18 cellular contexts compared by ENCODE assay signal in genomic region chr15:75430259-75430658, GRCh38. TPM values are rescaled to one million over a fixed set of nuclear protein-coding genes. Genes with fewer than 3 reads are reported as not detected.
DNase-seq lines count a peak whose midpoint lies in the region; ATAC-seq, FAIRE-seq and TF ChIP-seq lines count a peak whose summit lies in the region.
"Had no signal": no experiment of that assay in that cellular context is flagged by ENCODE, and none has a peak within 500 bp of the region (broad histone marks: within the 10 kb centered on the region; RNA-seq: fewer than 3 reads in every experiment).

No MANE protein-coding gene starts in this region.

- no peak overlapping the region for H3K4me3 Mint-ChIP-seq in activated CD4-positive, alpha-beta memory T cell treated with anti-CD3 and anti-CD28 coated beads for 36 hours
- H3K4me3 Mint-ChIP-seq in activated CD4-positive, alpha-beta memory T cell treated with anti-CD3 and anti-CD28 coated beads, Interleukin-2, amount 10 ng/mL, durations not matched to agents 7 days and 5 days: no peak overlapping the region
- H3K4me3 Mint-ChIP-seq in progenitor cell of endocrine pancreas (ENCODE audit: low read depth) (no peak overlapping the region), WTC11 (no peak overlapping the region)
- H3K4me3 Mint-ChIP-seq: CD14-positive monocyte; CD8-positive, alpha-beta T cell had no signal

- TF ChIP-seq CTCF in kidney (IDR thresholded peaks at IDR 0.05; ENCODE audit: borderline replicate concordance, extremely low read depth, insufficient read depth) (no peak), progenitor cell of endocrine pancreas (IDR thresholded peaks at IDR 0.05; ENCODE audit: unreplicated experiment) (no peak), WTC11 (IDR thresholded peaks at IDR 0.05) (no peak)

- no peak overlapping the region for H3K4me3 ChIP-seq in kidney (ENCODE audit: low read length in 2 of 2)
- H3K4me3 ChIP-seq: BLaER1, GM12878 had no signal

- CTCF ChIA-PET in activated CD4-positive, alpha-beta memory T cell treated with anti-CD3 and anti-CD28 coated beads for 36 hours (lab: Charles Lee): no interaction called here
- CTCF ChIA-PET in activated CD4-positive, alpha-beta memory T cell treated with anti-CD3 and anti-CD28 coated beads, Interleukin-2, amount 10 ng/mL, durations not matched to agents 7 days and 5 days (lab: Charles Lee): no interaction called here
- CTCF ChIA-PET in WTC11 (lab: Charles Lee): no interaction called here

- no peak overlapping the region for H3K9ac ChIP-seq in kidney (ENCODE audit: low read length in 2 of 2)
- H3K9ac ChIP-seq: BLaER1 had no signal

- peaks cover 5 to 13% of the 10 kb centered on the region in 2 donors for H3K36me3 ChIP-seq in kidney (ENCODE audit: control insufficient read depth in 1 of 2, insufficient read depth in 2 of 2, low read length in 2 of 2)

- peaks cover 16% of the 10 kb centered on the region for H3K36me3 Mint-ChIP-seq in activated CD4-positive, alpha-beta memory T cell treated with anti-CD3 and anti-CD28 coated beads for 36 hours
- peaks cover 47% of the 10 kb centered on the region for H3K36me3 Mint-ChIP-seq in activated CD4-positive, alpha-beta memory T cell treated with anti-CD3 and anti-CD28 coated beads, Interleukin-2, amount 10 ng/mL, durations not matched to agents 7 days and 5 days (ENCODE audit: low read depth)
- peaks cover 14% of the 10 kb centered on the region for H3K36me3 Mint-ChIP-seq in progenitor cell of endocrine pancreas (ENCODE audit: insufficient read depth)
- peaks cover 37% of the 10 kb centered on the region for H3K36me3 Mint-ChIP-seq in WTC11

- H3K27ac ChIP-seq in kidney (ENCODE audit: low read depth in 2 of 2, low read length in 2 of 2): no peak overlapping the region
- H3K27ac ChIP-seq: BLaER1 had no signal

- no peak for DNase-seq in activated CD4-positive, alpha-beta memory T cell treated with anti-CD3 and anti-CD28 coated beads for 36 hours
- no peak for DNase-seq in activated CD4-positive, alpha-beta memory T cell treated with anti-CD3 and anti-CD28 coated beads, Interleukin-2, amount 10 ng/mL, durations not matched to agents 7 days and 5 days
- peak; percentile 26 for DNase-seq in kidney
- DNase-seq in progenitor cell of endocrine pancreas (ENCODE audit: low spot score, unreplicated experiment): no peak
- no peak for DNase-seq in WTC11 (ENCODE audit: low spot score)
- DNase-seq: 8988T; Calu3; CD8-positive, alpha-beta T cell; DMS79 treated with DMSO at 0.1 percent for 48 hours; GF-D8; GOT3; H7 had no signal

- POLR2A ChIA-PET in activated CD4-positive, alpha-beta memory T cell treated with anti-CD3 and anti-CD28 coated beads for 36 hours (lab: Charles Lee): no interaction called here
- POLR2A ChIA-PET in activated CD4-positive, alpha-beta memory T cell treated with anti-CD3 and anti-CD28 coated beads, Interleukin-2, amount 10 ng/mL, durations not matched to agents 7 days and 5 days (lab: Charles Lee): interaction anchor here (7.0 kb wide), 1 partner anchor 22 kb away, joined by 29 read pairs; the partner anchor contains the start of gene SIN3A
- POLR2A ChIA-PET in WTC11 (lab: Charles Lee): no interaction called here

- no peaks in the 10 kb centered on the region for H3K27me3 Mint-ChIP-seq in activated CD4-positive, alpha-beta memory T cell treated with anti-CD3 and anti-CD28 coated beads for 36 hours
- H3K27me3 Mint-ChIP-seq in activated CD4-positive, alpha-beta memory T cell treated with anti-CD3 and anti-CD28 coated beads, Interleukin-2, amount 10 ng/mL, durations not matched to agents 7 days and 5 days: no peaks in the 10 kb centered on the region
- H3K27me3 Mint-ChIP-seq in progenitor cell of endocrine pancreas (no peaks in the 10 kb centered on the region), WTC11 (ENCODE audit: low read depth) (no peaks in the 10 kb centered on the region)

- no peak for ATAC-seq in HG02840 (IDR thresholded peaks at IDR 0.05; ENCODE audit: low FRiP score, unreplicated experiment)
- no peak for ATAC-seq in HG02973 (IDR thresholded peaks at IDR 0.05; ENCODE audit: unreplicated experiment)
- ATAC-seq in WTC11: no peak
- ATAC-seq: CD8-positive, alpha-beta T cell; GM12878; HCT116 had no signal

- intact Hi-C loops in activated CD4-positive, alpha-beta memory T cell treated with anti-CD3 and anti-CD28 coated beads for 36 hours (cut with micrococcal nuclease): no loop called here
- intact Hi-C loops in kidney (cut with DNase I): no loop called here

- H3K4me1 ChIP-seq in kidney (ENCODE audit: control insufficient read depth in 1 of 2, insufficient read depth in 1 of 2, low read depth in 1 of 2, low read length in 2 of 2): no peaks in the 10 kb centered on the region
- H3K4me1 ChIP-seq: BLaER1 had no signal

- H3K9me3 ChIP-seq in kidney (ENCODE audit: control insufficient read depth in 1 of 2, low read length in 2 of 2): no peaks in the 10 kb centered on the region
- H3K9me3 ChIP-seq: BLaER1 had no signal

- H3K27ac Mint-ChIP-seq in activated CD4-positive, alpha-beta memory T cell treated with anti-CD3 and anti-CD28 coated beads for 36 hours: peak overlapping the region; percentile 33
- no peak overlapping the region for H3K27ac Mint-ChIP-seq in activated CD4-positive, alpha-beta memory T cell treated with anti-CD3 and anti-CD28 coated beads, Interleukin-2, amount 10 ng/mL, durations not matched to agents 7 days and 5 days
- H3K27ac Mint-ChIP-seq in progenitor cell of endocrine pancreas: peak overlapping the region; percentile 20
- no peak overlapping the region for H3K27ac Mint-ChIP-seq in WTC11
- H3K27ac Mint-ChIP-seq: CD8-positive, alpha-beta T cell had no signal

- FAIRE-seq in kidney (lab: Jason Lieb, UNC): no peak
- FAIRE-seq: GM12878 had no signal

- H3K9me3 Mint-ChIP-seq in activated CD4-positive, alpha-beta memory T cell treated with anti-CD3 and anti-CD28 coated beads for 36 hours: no peaks in the 10 kb centered on the region
- no peaks in the 10 kb centered on the region for H3K9me3 Mint-ChIP-seq in activated CD4-positive, alpha-beta memory T cell treated with anti-CD3 and anti-CD28 coated beads, Interleukin-2, amount 10 ng/mL, durations not matched to agents 7 days and 5 days
- H3K9me3 Mint-ChIP-seq in progenitor cell of endocrine pancreas (ENCODE audit: low read depth) (no peaks in the 10 kb centered on the region), WTC11 (no peaks in the 10 kb centered on the region)
- H3K9me3 Mint-ChIP-seq: CD14-positive monocyte; CD8-positive, alpha-beta T cell had no signal

- peaks cover 35% of the 10 kb centered on the region for H3K4me1 Mint-ChIP-seq in activated CD4-positive, alpha-beta memory T cell treated with anti-CD3 and anti-CD28 coated beads for 36 hours (ENCODE audit: low read depth)
- peaks cover 37% of the 10 kb centered on the region for H3K4me1 Mint-ChIP-seq in activated CD4-positive, alpha-beta memory T cell treated with anti-CD3 and anti-CD28 coated beads, Interleukin-2, amount 10 ng/mL, durations not matched to agents 7 days and 5 days
- H3K4me1 Mint-ChIP-seq in progenitor cell of endocrine pancreas (ENCODE audit: low read depth) (peaks cover 14% of the 10 kb centered on the region), WTC11 (no peaks in the 10 kb centered on the region)

TF ChIP-seq in WTC11, 78 proteins besides CTCF, POLR2A, EP300 and RAD21 (continues in another document):
- TF ChIP-seq, protein P1, sequence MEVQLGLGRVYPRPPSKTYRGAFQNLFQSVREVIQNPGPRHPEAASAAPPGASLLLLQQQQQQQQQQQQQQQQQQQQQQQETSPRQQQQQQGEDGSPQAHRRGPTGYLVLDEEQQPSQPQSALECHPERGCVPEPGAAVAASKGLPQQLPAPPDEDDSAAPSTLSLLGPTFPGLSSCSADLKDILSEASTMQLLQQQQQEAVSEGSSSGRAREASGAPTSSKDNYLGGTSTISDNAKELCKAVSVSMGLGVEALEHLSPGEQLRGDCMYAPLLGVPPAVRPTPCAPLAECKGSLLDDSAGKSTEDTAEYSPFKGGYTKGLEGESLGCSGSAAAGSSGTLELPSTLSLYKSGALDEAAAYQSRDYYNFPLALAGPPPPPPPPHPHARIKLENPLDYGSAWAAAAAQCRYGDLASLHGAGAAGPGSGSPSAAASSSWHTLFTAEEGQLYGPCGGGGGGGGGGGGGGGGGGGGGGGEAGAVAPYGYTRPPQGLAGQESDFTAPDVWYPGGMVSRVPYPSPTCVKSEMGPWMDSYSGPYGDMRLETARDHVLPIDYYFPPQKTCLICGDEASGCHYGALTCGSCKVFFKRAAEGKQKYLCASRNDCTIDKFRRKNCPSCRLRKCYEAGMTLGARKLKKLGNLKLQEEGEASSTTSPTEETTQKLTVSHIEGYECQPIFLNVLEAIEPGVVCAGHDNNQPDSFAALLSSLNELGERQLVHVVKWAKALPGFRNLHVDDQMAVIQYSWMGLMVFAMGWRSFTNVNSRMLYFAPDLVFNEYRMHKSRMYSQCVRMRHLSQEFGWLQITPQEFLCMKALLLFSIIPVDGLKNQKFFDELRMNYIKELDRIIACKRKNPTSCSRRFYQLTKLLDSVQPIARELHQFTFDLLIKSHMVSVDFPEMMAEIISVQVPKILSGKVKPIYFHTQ (CRISPR knock-in tag; IDR thresholded peaks at IDR 0.05): no peak
- TF ChIP-seq USF2 (CRISPR knock-in tag; IDR thresholded peaks at IDR 0.05): no peak

RNA-seq across cellular contexts. Expression of gene SIN3A, which starts 21.2 kb away (rescaled TPM):
- 10 to 100 TPM; 80.1 to 83.3 TPM for total RNA-seq in activated CD4-positive, alpha-beta memory T cell treated with anti-CD3 and anti-CD28 coated beads for 36 hours
- total RNA-seq in activated CD4-positive, alpha-beta memory T cell treated with anti-CD3 and anti-CD28 coated beads, Interleukin-2, amount 10 ng/mL, durations not matched to agents 7 days and 5 days: 10 to 100 TPM; 95.8 to 96.1 TPM
- total RNA-seq in kidney (74.3 TPM), progenitor cell of endocrine pancreas (91.8 and 96.4 TPM in 2 replicates), WTC11 (2021) (107 to 113 TPM (median 110 TPM) in 3 replicates)
- 9.2 TPM for polyA plus RNA-seq in kidney (ENCODE audit: insufficient read depth, low read depth, low replicate concordance)

Comparison
In these comparisons a context has a peak if more than half of its experiments do, and no peak if none do; other contexts are left out.
1. H3K27ac Mint-ChIP-seq: peak in activated CD4-positive, alpha-beta memory T cell treated with anti-CD3 and anti-CD28 coated beads for 36 hours (single experiment) and progenitor cell of endocrine pancreas (single experiment); none in activated CD4-positive, alpha-beta memory T cell treated with anti-CD3 and anti-CD28 coated beads, Interleukin-2, amount 10 ng/mL, durations not matched to agents 7 days and 5 days (single experiment) and WTC11 (single experiment).